ENCODE assay signal across 21 cellular contexts in genomic region chr14:32477406-32477805, GRCh38.
"Had no signal": no experiment of that assay in that cellular context is flagged by ENCODE, and none has a peak within 500 bp of the region (broad histone marks: within the 10 kb centered on the region; RNA-seq: fewer than 3 reads in every experiment).

No MANE protein-coding gene starts in this region.

- H3K4me3 ChIP-seq: heart right ventricle, lung, right lobe of liver, smooth muscle cell, stomach, tibial nerve, uterus had no signal

- H3K4me2 ChIP-seq: smooth muscle cell had no signal

- H3K9me3 ChIP-seq: heart right ventricle, right lobe of liver, stomach, tibial nerve, uterus had no signal

- ATAC-seq: activated CD4-positive, CD25-positive, alpha-beta regulatory T cell treated with anti-CD3 and anti-CD28 coated beads, Interleukin-2, amount 50 U/mL, for 24 hours; activated CD8-positive, alpha-beta T cell treated with anti-CD3 and anti-CD28 coated beads for 36 hours; activated naive CD8-positive, alpha-beta T cell treated with anti-CD3 and anti-CD28 coated beads, Interleukin-2, amount 50 U/mL, for 24 hours; heart right ventricle; left lobe of liver; naive thymus-derived CD4-positive, alpha-beta T cell; right lobe of liver; stimulated activated memory B cell treated with anti-CD40 and anti-IgM and Interleukin-4, amounts not matched to agents 10 μg/mL and 1 μg/mL and 100 μg/mL, for 72 hours had no signal

- H3K36me3 ChIP-seq: heart right ventricle, right lobe of liver, stomach, tibial nerve, uterus had no signal

- H3K4me1 ChIP-seq: uterus had no signal

- DNase-seq: activated CD4-positive, alpha-beta T cell treated with anti-CD3 and anti-CD28 coated beads, Interleukin-2, amount 10 ng/mL, durations not matched to agents 24 days and 14 days; activated CD8-positive, alpha-beta T cell treated with anti-CD3 and anti-CD28 coated beads for 36 hours; activated gamma-delta T cell; activated naive CD4-positive, alpha-beta T cell treated with anti-CD3 and anti-CD28 coated beads, Interleukin-2, amount 50 U/mL, for 16 hours; activated naive CD8-positive, alpha-beta T cell treated with anti-CD3 and anti-CD28 coated beads, Interleukin-2, amount 50 U/mL, for 24 hours; anterior cingulate cortex; central memory CD4-positive, alpha-beta T cell; heart right ventricle; naive thymus-derived CD4-positive, alpha-beta T cell; occipital lobe; right lobe of liver; stimulated activated CD4-positive, alpha-beta T cell treated with anti-CD3 and anti-CD28 coated beads, Interleukin-15, amount 100 ng/mL, for 24 hours; stomach; uterus had no signal

- H3K27me3 ChIP-seq: heart right ventricle, right lobe of liver, stomach, tibial nerve, uterus had no signal

- H3K27ac ChIP-seq: right lobe of liver, stomach, tibial nerve, uterus, VCaP had no signal
